ENCODE assay signal across 17 cellular contexts in genomic region chr20:47031821-47032220, GRCh38.
A peak's percentile ranks its signal among the peaks of the same experiment; 100 is the strongest.
DNase-seq lines count a peak whose midpoint lies in the region; TF ChIP-seq lines count a peak whose summit lies in the region.
"Had no signal": no experiment of that assay in that cellular context is flagged by ENCODE, and none has a peak within 500 bp of the region (broad histone marks: within the 10 kb centered on the region; RNA-seq: fewer than 3 reads in every experiment).

No MANE protein-coding gene starts in this region.

- H3K4me3 ChIP-seq in PC-9: no peak overlapping the region

- peak overlapping the region; percentile 11 for H3K27ac Mint-ChIP-seq in type B pancreatic cell
- H3K27ac Mint-ChIP-seq: CD14-positive monocyte had no signal

- CTCF ChIA-PET in PC-9 (lab: Charles Lee): no interaction called here

- H3K36me3 ChIP-seq in PC-9 (ENCODE audit: low read depth): no peaks in the 10 kb centered on the region

- H3F3A ChIP-seq in PC-9 (ENCODE audit: insufficient read depth, low read depth): peaks cover 5% of the 10 kb centered on the region; the same call in 1 of the 2 replicates

- peak; percentile 21 for DNase-seq in activated effector memory CD4-positive, alpha-beta T cell treated with anti-CD3 and anti-CD28 coated beads, Interleukin-2, amount 50 U/mL, for 16 hours
- DNase-seq in activated effector memory CD4-positive, alpha-beta T cell treated with Interleukin-2 at 50 U/mL for 16 hours: no peak
- DNase-seq in NCI-H2227 treated with DMSO at 0.1 percent for 48 hours (lab: John Stamatoyannopoulos, UW) (peak; percentile 80), islet precursor cell (peak; percentile 90), type B pancreatic cell (ENCODE audit: extremely low spot score, unreplicated experiment) (no peak), PC-9 (no peak)
- DNase-seq in stimulated activated naive CD4-positive, alpha-beta T cell treated with Interleukin-2 at 50 U/mL for 16 hours (lab: John Stamatoyannopoulos, UW): no peak
- DNase-seq: ACHN; DND-41; KG1; MV-4-11; NCI-H1436 treated with DMSO at 0.1 percent for 48 hours; NCI-H2107; NCI-H526 treated with DMSO at 0.1 percent for 48 hours; NK-92 treated with Interleukin-12 subunit alpha and Interleukin-12 subunit beta, amount 100 ng/mL, for 24 hours; SHP77 had no signal

- H3K9me2 ChIP-seq in PC-9 (ENCODE audit: insufficient read depth): no peaks in the 10 kb centered on the region

- peaks cover 1% of the 10 kb centered on the region for H3K9me3 Mint-ChIP-seq in type B pancreatic cell

- POLR2A ChIA-PET in PC-9 (lab: Charles Lee; ENCODE audit: unreplicated experiment): no interaction called here

- peaks cover 35% of the 10 kb centered on the region for H3K4me1 Mint-ChIP-seq in type B pancreatic cell (ENCODE audit: unreplicated experiment)

- H3K4me3 Mint-ChIP-seq in type B pancreatic cell: no peak overlapping the region
- H3K4me3 Mint-ChIP-seq: CD14-positive monocyte had no signal

- no TSS peak for BruUV-seq in PC-9 (replicated peaks; lab: Mats Ljungman, UMichigan)

- H3K9me3 ChIP-seq in PC-9 (ENCODE audit: insufficient read depth, low read depth): peaks cover 6% of the 10 kb centered on the region; the same call in 1 of the 2 replicates

- H3K27ac ChIP-seq in PC-9: no peak overlapping the region

- H3K27me3 Mint-ChIP-seq in type B pancreatic cell: no peaks in the 10 kb centered on the region

- no peaks in the 10 kb centered on the region for H3K79me2 ChIP-seq in PC-9 (ENCODE audit: low read depth)

- peaks cover 4% of the 10 kb centered on the region for H3K36me3 Mint-ChIP-seq in type B pancreatic cell
- H3K36me3 Mint-ChIP-seq: CD14-positive monocyte had no signal

- no peak overlapping the region for H2AFZ ChIP-seq in PC-9

- no peaks in the 10 kb centered on the region for H3K27me3 ChIP-seq in PC-9 (ENCODE audit: insufficient read depth, low read depth)

- no peak for TF ChIP-seq CTCF in type B pancreatic cell (conservative IDR thresholded peaks at IDR 0.05)
- no peak for TF ChIP-seq CTCF in PC-9 (conservative IDR thresholded peaks at IDR 0.05)

- H3K4me1 ChIP-seq in PC-9 (replicated peaks; ENCODE audit: insufficient read depth): peaks cover 6% of the 10 kb centered on the region; the same call in 1 of the 2 replicates

- intact Hi-C loops in PC-9 (cut with micrococcal nuclease; ENCODE audit: unreplicated experiment): no loop called here

- no peaks in the 10 kb centered on the region for H4K20me1 ChIP-seq in PC-9 (ENCODE audit: insufficient read depth)

- no peak overlapping the region for H3K4me2 ChIP-seq in PC-9

Comparison
In these comparisons a context has a peak if more than half of its experiments do, and no peak if none do; other contexts are left out.
1. DNase-seq: peak in activated effector memory CD4-positive, alpha-beta T cell treated with anti-CD3 and anti-CD28 coated beads, Interleukin-2, amount 50 U/mL, for 16 hours (single experiment), NCI-H2227 treated with DMSO at 0.1 percent for 48 hours (single experiment) and islet precursor cell (single experiment); none in activated effector memory CD4-positive, alpha-beta T cell treated with Interleukin-2 at 50 U/mL for 16 hours (single experiment), type B pancreatic cell (single experiment), stimulated activated naive CD4-positive, alpha-beta T cell treated with Interleukin-2 at 50 U/mL for 16 hours (single experiment) and PC-9 (0 of 2).